Comparison of ENCODE assay signal across 22 cellular contexts in genomic region chr2:121319941-121320340, GRCh38. TPM values are rescaled to one million over a fixed set of nuclear protein-coding genes. Genes with fewer than 3 reads are reported as not detected.
"Had no signal": no experiment of that assay in that cellular context is flagged by ENCODE, and none has a peak within 500 bp of the region (broad histone marks: within the 10 kb centered on the region; RNA-seq: fewer than 3 reads in every experiment).

No MANE protein-coding gene starts in this region.

- H3K36me3 ChIP-seq: esophagus squamous epithelium, gastroesophageal sphincter, stomach, thoracic aorta, transverse colon had no signal

- ATAC-seq: effector memory CD8-positive, alpha-beta T cell; gastroesophageal sphincter; left ventricle myocardium superior; naive thymus-derived CD8-positive, alpha-beta T cell; sciatic nerve had no signal

- H3K27me3 ChIP-seq: esophagus squamous epithelium, transverse colon had no signal

- FAIRE-seq: colon, keratinocyte had no signal

- DNase-seq: cerebellar nuclear complex; effector memory CD8-positive, alpha-beta T cell; esophagus squamous epithelium; foreskin fibroblast; glutamatergic neuron; immature natural killer cell; left ventricle myocardium superior; mesendoderm; naive thymus-derived CD8-positive, alpha-beta T cell; stimulated activated CD4-positive, alpha-beta T cell treated with anti-CD3 and anti-CD28 coated beads, Interleukin-12 subunit alpha, Interleukin-12 subunit beta, amount 100 ng/mL, for 4 hours; stimulated activated naive CD4-positive, alpha-beta T cell; stomach; substantia nigra; transverse colon had no signal

- H3K27ac ChIP-seq: esophagus squamous epithelium, gastroesophageal sphincter, skin epidermis, stomach, thoracic aorta, transverse colon had no signal

- H3K4me3 ChIP-seq: esophagus squamous epithelium, gastroesophageal sphincter, skin epidermis, stomach, thoracic aorta, transverse colon had no signal

- H3K9me3 ChIP-seq: esophagus squamous epithelium, gastroesophageal sphincter, stomach, thoracic aorta, transverse colon had no signal

- H3K4me1 ChIP-seq: gastroesophageal sphincter, stomach, transverse colon had no signal

RNA-seq across cellular contexts. Expression of gene TFCP2L1, which starts 34.9 kb away (rescaled TPM):
- total RNA-seq: lung microvascular endothelial cell; naive thymus-derived CD8-positive, alpha-beta T cell; osteocyte had no signal
